Comparison of ENCODE assay signal across 8 cellular contexts in genomic region chr3:197501879-197502620, GRCh38. TPM values are rescaled to one million over a fixed set of nuclear protein-coding genes. Genes with fewer than 3 reads are reported as not detected.
A peak's percentile ranks its signal among the peaks of the same experiment; 100 is the strongest.
DNase-seq lines count a peak whose midpoint lies in the region; ATAC-seq, FAIRE-seq and TF ChIP-seq lines count a peak whose summit lies in the region.

No MANE protein-coding gene starts in this region.

- DNase-seq in 8988T, result peak; percentile 72
- peak; percentile 31 for DNase-seq in OCI-LY7 (ENCODE audit: low spot score)
- peak; percentile 57 for DNase-seq in GM12878 (ENCODE audit: low read depth, low spot score)
- DNase-seq in kidney, result no peak
- DNase-seq in uterus, result no peak

- POLR2A ChIA-PET in OCI-LY7 (lab: Charles Lee), result interaction anchor here (1.3 to 1.4 kb wide), 2 partner anchors 10 to 48 kb away, joined by 3 to 4 read pairs; no protein-coding TSS in a partner anchor
- POLR2A ChIA-PET in GM12878 (lab: Charles Lee), result interaction anchor here (1.1 kb wide), 1 partner anchor 274 kb away, joined by 5 read pairs; no protein-coding TSS in a partner anchor

- H3K36me3 ChIP-seq in OCI-LY7 (ENCODE audit: insufficient read depth, low read length) (no peaks in the 10 kb centered on the region), GM12878 (ENCODE audit: control insufficient read depth in 2 of 2, insufficient read depth in 2 of 2, low read length in 1 of 2) (no peaks in the 10 kb centered on the region), kidney (ENCODE audit: control insufficient read depth in 1 of 2, insufficient read depth in 2 of 2, low read length in 2 of 2) (no peaks in the 10 kb centered on the region), uterus (no peaks in the 10 kb centered on the region)

- H3K4me3 ChIP-seq in OCI-LY7 (ENCODE audit: low read depth, low read length, poor library complexity, severe bottlenecking) (no peak overlapping the region), GM12878 (no peak overlapping the region), kidney (ENCODE audit: low read length in 2 of 2) (no peak overlapping the region), uterus (no peak overlapping the region)

- H3K9me2 ChIP-seq in OCI-LY7 (ENCODE audit: insufficient read depth, low read length), result no peaks in the 10 kb centered on the region

- H2AFZ ChIP-seq in OCI-LY7 (ENCODE audit: low read length) (peak overlapping the region; percentile 65; the same call in 1 of the 2 replicates), GM12878 (ENCODE audit: control insufficient read depth, low read depth, low read length) (peak overlapping the region; percentile 78)

- CTCF ChIA-PET in OCI-LY7 (lab: Charles Lee; ENCODE audit: unreplicated experiment), result no interaction called here
- CTCF ChIA-PET in GM12878 (lab: Yijun Ruan, JAX), result interaction anchor here (0.6 to 5.6 kb wide), 36 partner anchors 9 to 739 kb away, joined by 3 to 141 read pairs (median 4); no protein-coding TSS in a partner anchor

- RAD21 ChIA-PET in GM12878 (lab: Charles Lee; ENCODE audit: unreplicated experiment), result interaction anchor here (0.7 to 4.8 kb wide), 18 partner anchors 13 to 473 kb away, joined by 3 to 86 read pairs (median 4); partner anchors contain the start of gene MELTF

- H3K27ac Mint-ChIP-seq in stimulated activated memory B cell treated with anti-CD40 and anti-IgM and Interleukin-4, amounts not matched to agents 10 μg/mL and 1 μg/mL and 100 μg/mL, for 72 hours, result no peak overlapping the region

- SMC1A ChIA-PET in GM12878 (lab: Charles Lee; ENCODE audit: uncharacterized antibody, unreplicated experiment), result interaction anchor here (0.7 to 4.8 kb wide), 27 partner anchors 14 to 457 kb away, joined by 3 to 89 read pairs (median 4); no protein-coding TSS in a partner anchor

- 47% methylated on average over 12 of the region's 12 CpGs for WGBS in GM12878 (ENCODE audit: insufficient coverage, insufficient replicate concordance, low lambda C conversion rate, missing lambda C conversion rate)

- no TSS peak for BruUV-seq in OCI-LY7 (replicated peaks; lab: Mats Ljungman, UMichigan)
- no TSS peak for BruUV-seq in GM12878 (replicated peaks; lab: Mats Ljungman, UMichigan)

- H3K4me2 ChIP-seq in OCI-LY7 (ENCODE audit: low read length) (peak overlapping the region; percentile 11; the same call in 1 of the 2 replicates), GM12878 (ENCODE audit: control insufficient read depth, insufficient read depth) (peak overlapping the region; percentile 71)

- H3K4me1 ChIP-seq in OCI-LY7 (ENCODE audit: insufficient read depth, low read length, poor library complexity, severe bottlenecking), result no peaks in the 10 kb centered on the region
- H3K4me1 ChIP-seq in GM12878 (ENCODE audit: control insufficient read depth, insufficient read depth, low read length), result peaks cover 19% of the 10 kb centered on the region
- H3K4me1 ChIP-seq in kidney (ENCODE audit: control insufficient read depth in 1 of 2, insufficient read depth in 1 of 2, low read depth in 1 of 2, low read length in 2 of 2), result no peaks in the 10 kb centered on the region
- H3K4me1 ChIP-seq in uterus, result no peaks in the 10 kb centered on the region

- TF ChIP-seq RAD21 in GM12878 (IDR thresholded peaks at IDR 0.05; ENCODE audit: insufficient read depth, low read depth, low read length), result peak; percentile 93

- H3K27me3 Mint-ChIP-seq in stimulated activated memory B cell treated with anti-CD40 and anti-IgM and Interleukin-4, amounts not matched to agents 10 μg/mL and 1 μg/mL and 100 μg/mL, for 72 hours, result peaks cover 11% of the 10 kb centered on the region

- in situ Hi-C loops in GM12878 (cut with MboI), result loop anchor here (5.0 to 25.0 kb wide), 2 partner anchors 250 to 515 kb away; no protein-coding TSS in a partner anchor

- H4K20me1 ChIP-seq in OCI-LY7 (ENCODE audit: insufficient read depth, low read length) (no peaks in the 10 kb centered on the region), GM12878 (ENCODE audit: control insufficient read depth, insufficient read depth) (no peaks in the 10 kb centered on the region)

- intact Hi-C loops in OCI-LY7 (cut with micrococcal nuclease; ENCODE audit: unreplicated experiment) (no loop called here), GM12878 (cut with micrococcal nuclease; ENCODE audit: unreplicated experiment) (loop anchor here (1.0 to 5.0 kb wide), 5 partner anchors 45 to 525 kb away; no protein-coding TSS in a partner anchor), kidney (cut with DNase I) (loop anchor here (10.0 kb wide), 1 partner anchor 227 kb away; no protein-coding TSS in a partner anchor), uterus (cut with DNase I; ENCODE audit: low total_unique reads) (no loop called here)

- peak; percentile 70 for ATAC-seq in HG03571 (IDR thresholded peaks at IDR 0.05; ENCODE audit: unreplicated experiment)
- ATAC-seq in GM12878, result peak; percentile 97
- ATAC-seq in stimulated activated memory B cell treated with anti-CD40 and anti-IgM and Interleukin-4, amounts not matched to agents 10 μg/mL and 1 μg/mL and 100 μg/mL, for 72 hours, result peak; percentile 74

- no peak for TF ChIP-seq EP300 in GM12878 (IDR thresholded peaks at IDR 0.05; ENCODE audit: borderline replicate concordance in 1 of 2, control insufficient read depth in 1 of 2, low read depth in 2 of 2, low read length in 2 of 2)

- H3K79me2 ChIP-seq in OCI-LY7 (ENCODE audit: insufficient read depth, low read depth, low read length) (no peaks in the 10 kb centered on the region), GM12878 (ENCODE audit: control insufficient read depth, insufficient read depth, low read length) (no peaks in the 10 kb centered on the region)

- no peaks in the 10 kb centered on the region for H3K9me3 Mint-ChIP-seq in stimulated activated memory B cell treated with anti-CD40 and anti-IgM and Interleukin-4, amounts not matched to agents 10 μg/mL and 1 μg/mL and 100 μg/mL, for 72 hours

- no peaks in the 10 kb centered on the region for H3K27me3 ChIP-seq in GM12878 (replicated peaks in 1 of 2; ENCODE audit: control insufficient read depth in 2 of 2, insufficient read depth in 2 of 2, low read length in 1 of 2)
- no peaks in the 10 kb centered on the region for H3K27me3 ChIP-seq in uterus

- FAIRE-seq in GM12878 (lab: Jason Lieb, UNC), result peak; percentile 88
- no peak for FAIRE-seq in kidney (lab: Jason Lieb, UNC)

- H3K9ac ChIP-seq in GM12878 (ENCODE audit: control insufficient read depth, insufficient read depth, low read length) (no peak overlapping the region), kidney (ENCODE audit: low read length in 2 of 2) (no peak overlapping the region)

- TF ChIP-seq POLR2A in GM12878 (IDR thresholded peaks at IDR 0.05; ENCODE audit: low read depth, low read length), result no peak
- no peak for TF ChIP-seq POLR2A in uterus (IDR thresholded peaks at IDR 0.05)

- H3K4me3 Mint-ChIP-seq in stimulated activated memory B cell treated with anti-CD40 and anti-IgM and Interleukin-4, amounts not matched to agents 10 μg/mL and 1 μg/mL and 100 μg/mL, for 72 hours, result no peak overlapping the region

- H3K36me3 Mint-ChIP-seq in stimulated activated memory B cell treated with anti-CD40 and anti-IgM and Interleukin-4, amounts not matched to agents 10 μg/mL and 1 μg/mL and 100 μg/mL, for 72 hours, result no peaks in the 10 kb centered on the region

- TF ChIP-seq CTCF in GM12872 (IDR thresholded peaks at IDR 0.05; ENCODE audit: insufficient read depth, low read depth, low read length), result peak; percentile 82
- TF ChIP-seq CTCF in OCI-LY7 (conservative IDR thresholded peaks at IDR 0.05; ENCODE audit: low read length), result peak; percentile 72
- peak; percentile 67 to 81 (median 78) for TF ChIP-seq CTCF in GM12878 (IDR thresholded peaks at IDR 0.05 in 2 of 3, conservative IDR thresholded peaks at IDR 0.05 in 1 of 3; ENCODE audit: control insufficient read depth in 2 of 3, extremely low read depth in 1 of 3, insufficient read depth in 1 of 3, low read depth in 3 of 3, low read length in 3 of 3)
- TF ChIP-seq CTCF in kidney (IDR thresholded peaks at IDR 0.05; ENCODE audit: borderline replicate concordance, extremely low read depth, insufficient read depth), result peak; percentile 66
- TF ChIP-seq CTCF in uterus (IDR thresholded peaks at IDR 0.05), result no peak

- H3K27ac ChIP-seq in OCI-LY7 (ENCODE audit: low read depth, low read length, poor library complexity, severe bottlenecking) (no peak overlapping the region), GM12878 (ENCODE audit: control insufficient read depth, insufficient read depth) (peak overlapping the region; percentile 63), kidney (ENCODE audit: low read depth in 2 of 2, low read length in 2 of 2) (no peak overlapping the region), uterus (no peak overlapping the region)

- H3K9me3 ChIP-seq in OCI-LY7 (ENCODE audit: low read length) (peaks cover 10% of the 10 kb centered on the region; the same call in 1 of the 2 replicates), GM12878 (replicated peaks; ENCODE audit: control insufficient read depth, insufficient read depth, low read length) (peaks cover 5% of the 10 kb centered on the region; the same call in 2 of the 3 replicates), kidney (ENCODE audit: control insufficient read depth in 1 of 2, low read length in 2 of 2) (no peaks in the 10 kb centered on the region), uterus (no peaks in the 10 kb centered on the region)

- H3K4me1 Mint-ChIP-seq in stimulated activated memory B cell treated with anti-CD40 and anti-IgM and Interleukin-4, amounts not matched to agents 10 μg/mL and 1 μg/mL and 100 μg/mL, for 72 hours, result peaks cover 7% of the 10 kb centered on the region

TF ChIP-seq in GM12878, 131 proteins besides CTCF, POLR2A, EP300 and RAD21 (continues in another document):
- no peak for TF ChIP-seq POLR2AphosphoS2 (IDR thresholded peaks at IDR 0.05; ENCODE audit: low read depth, low read length)

RNA-seq across cellular contexts. Expression of gene BDH1, which starts 53.7 kb away (rescaled TPM):
- 14.1 TPM in 2 replicates for total RNA-seq in OCI-LY7 (2014; rRNA removed; shearing (Covaris generic))
- total RNA-seq in OCI-LY7 (2022) (14.5 and 16.0 TPM in 2 replicates), GM12878 (2014; rRNA removed) (43.5 and 59.6 TPM in 2 replicates), GM12878 (2014; rRNA removed; fragmentation: Illumina TruSeq; extraction: Trizol) (32.3 and 32.8 TPM in 2 replicates), GM12878 (2021) (56.1 and 60.9 TPM in 2 replicates), kidney (21.2 TPM), uterus (10 to 100 TPM in 2 of 4 donors, 1 to 10 TPM in 2; 4.4 to 23.1 (median 8.6) TPM)
- total RNA-seq in GM12878 (2013; cell fraction: nucleolus; rRNA removed), result 63.7 and 73.0 TPM in 2 replicates
- polyA plus RNA-seq in GM12878 (2011; ENCODE audit: low read depth), result 12.0 TPM
- polyA plus RNA-seq in GM12878 (2011; rRNA removed) (51.4 and 74.1 TPM in 2 replicates), GM12878 (2014; fragmentation: Illumina TruSeq; extraction: Trizol) (37.5 and 50.4 TPM in 2 replicates), GM12878 (2014; fragmentation: Nextera tagmentation; extraction: Ambion mirVana) (10 to 100 TPM; 11.3 to 17.9 TPM), GM12878 (2014; rRNA removed) (82.4 and 93.9 TPM in 2 replicates), GM12878 (2016; fragmentation: Nextera tagmentation; extraction: Ambion mirVana) (10 to 100 TPM; 77.2 to 84.5 TPM), kidney (ENCODE audit: insufficient read depth, low read depth, low replicate concordance) (49.6 TPM)
- 70.2 and 84.8 TPM in 2 replicates for polyA plus RNA-seq in GM12878 (2011; cell fraction: cytosol; rRNA removed)
- polyA plus RNA-seq in GM12878 (2011; cell fraction: nucleus; rRNA removed), result 105 and 117 TPM in 2 replicates
- 30.4 and 32.1 TPM in 2 replicates for polyA plus RNA-seq in GM12878 (2012)
- polyA minus RNA-seq in GM12878 (2011; rRNA and poly(A)+ RNA removed), result 58.0 and 65.7 TPM in 2 replicates
- 13.0 TPM in 2 replicates for polyA minus RNA-seq in GM12878 (2011; cell fraction: cytosol; rRNA and poly(A)+ RNA removed)
- 23.6 and 54.5 TPM in 2 replicates for polyA minus RNA-seq in GM12878 (2011; cell fraction: nucleus; rRNA and poly(A)+ RNA removed)

Comparison
In these comparisons a context has a peak if more than half of its experiments do, and no peak if none do; other contexts are left out.
1. DNase-seq: peak in 8988T (single experiment), OCI-LY7 (single experiment) and GM12878 (single experiment); none in kidney (single experiment) and uterus (0 of 2).
2. CTCF ChIP-seq: peak in GM12872 (single experiment), OCI-LY7 (single experiment), GM12878 (3 of 3) and kidney (single experiment); none in uterus (0 of 4).
3. intact Hi-C loops: an anchor here in GM12878 (1.0 to 5.0 kb wide) and kidney (10.0 kb wide); none called in OCI-LY7 and uterus.
4. Peak in every context shown above with its lines, with median percentiles within 50 percentile points of each other: ATAC-seq.